Comparison of ENCODE assay signal across 8 cellular contexts in genomic region chr1:31938184-31938975, GRCh38. TPM values are rescaled to one million over a fixed set of nuclear protein-coding genes. Genes with fewer than 3 reads are reported as not detected.
A peak's percentile ranks its signal among the peaks of the same experiment; 100 is the strongest.
DNase-seq lines count a peak whose midpoint lies in the region; ATAC-seq and TF ChIP-seq lines count a peak whose summit lies in the region.

PTP4A2 (minus strand) TSS chr1:31938368; CDS start chr1:31919065, 19,303 bp downstream.

- H4K20me1 ChIP-seq in BLaER1: peaks cover 42% of the 10 kb centered on the region

- peak; percentile 46 for ATAC-seq in HG03378 (IDR thresholded peaks at IDR 0.05; ENCODE audit: unreplicated experiment)

- H3K4me3 ChIP-seq in BLaER1 (peak within 1 kb of the TSS; percentile 89), colonic mucosa (peak within 1 kb of the TSS; percentile 45)

- DNase-seq in NCI-H460 (ENCODE audit: extremely low read depth, low read depth) (peak; percentile 92), colonic mucosa (peak; percentile 96)
- DNase-seq in activated CD4-positive, alpha-beta T cell treated with anti-CD3 and anti-CD28 coated beads for 4 hours: peak; percentile 70 to 84
- DNase-seq in stimulated activated CD4-positive, alpha-beta T cell treated with anti-CD3 and anti-CD28 coated beads, Interleukin-1b, Interleukin-23, amount 100 ng/mL, for 24 hours (ENCODE audit: low read depth in 4 of 4, low spot score in 1 of 4): peak; percentile 59 to 88 (median 71)

- TF ChIP-seq CTCF in colonic mucosa (IDR thresholded peaks at IDR 0.05): no peak

- peaks cover 84% of the 10 kb centered on the region for H3K4me1 ChIP-seq in BLaER1
- peaks cover 20% of the 10 kb centered on the region for H3K4me1 ChIP-seq in colonic mucosa

- peak within 1 kb of the TSS; percentile 95 for H3K9ac ChIP-seq in BLaER1
- H3K9ac ChIP-seq in colonic mucosa (ENCODE audit: low read depth in 2 of 2, low read length in 2 of 2): peak within 1 kb of the TSS; percentile 90 to 97

- intact Hi-C loops in colonic mucosa (cut with DNase I): no loop called here

- H3K36me3 ChIP-seq in BLaER1 (no peaks in the 10 kb centered on the region), colonic mucosa (no peaks in the 10 kb centered on the region)

- peak; percentile 86 for TF ChIP-seq POLR2A in GM19099 (IDR thresholded peaks at IDR 0.05; ENCODE audit: extremely low read depth, insufficient read length, low read depth)

- no peaks in the 10 kb centered on the region for H3K9me3 ChIP-seq in BLaER1
- H3K9me3 ChIP-seq in colonic mucosa: no peaks in the 10 kb centered on the region

- peak within 1 kb of the TSS; percentile 98 for H3K27ac ChIP-seq in BLaER1
- peak within 1 kb of the TSS; percentile 92 for H3K27ac ChIP-seq in colonic mucosa
- H3K27ac ChIP-seq in layer of hippocampus (ENCODE audit: low read depth, low read length): peak within 1 kb of the TSS; percentile 90

- no peaks in the 10 kb centered on the region for H3K27me3 ChIP-seq in BLaER1
- H3K27me3 ChIP-seq in colonic mucosa: no peaks in the 10 kb centered on the region
- H3K27me3 ChIP-seq in layer of hippocampus (ENCODE audit: control insufficient read depth, insufficient read depth, low read length): no peaks in the 10 kb centered on the region

- H3K4me2 ChIP-seq in BLaER1: peak within 1 kb of the TSS; percentile 93

RNA-seq across cellular contexts. Expression of gene PTP4A2, which starts in this region (rescaled TPM):
- total RNA-seq in NCI-H460 (2014; rRNA removed; shearing (Covaris generic)): 557 and 579 TPM in 2 replicates
- polyA plus RNA-seq in NCI-H460 (2014; cell fraction: nucleus; rRNA removed): 317 and 417 TPM in 2 replicates
- 100 to 1,000 TPM; 240 to 332 TPM for total RNA-seq in colonic mucosa

Comparison
In these comparisons a context has a peak if more than half of its experiments do, and no peak if none do; other contexts are left out.
1. Peak in every context shown above with its lines: DNase-seq, ATAC-seq, H3K4me3 ChIP-seq and H3K27ac ChIP-seq.